32 cellular contexts compared by ENCODE assay signal in the genomic region with DNA sequence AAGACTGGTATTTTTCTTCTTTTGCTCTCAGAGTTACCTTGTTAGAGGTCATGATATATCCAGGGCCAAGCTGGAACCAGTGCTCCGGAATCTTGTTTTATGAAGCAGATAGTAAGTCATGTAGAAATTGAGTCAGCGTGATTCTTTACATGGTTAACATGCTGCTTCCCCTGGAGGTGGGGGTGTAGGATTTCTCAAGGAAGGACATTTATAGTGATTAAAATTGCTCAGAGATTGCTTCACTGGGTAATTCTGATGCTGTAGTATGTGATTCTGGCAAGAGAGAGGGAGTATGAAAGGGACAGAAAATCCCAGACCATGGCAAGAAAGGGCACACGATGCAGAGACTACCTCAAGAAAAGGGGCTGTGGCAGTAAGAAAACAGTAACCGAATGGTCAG. TPM values are rescaled to one million over a fixed set of nuclear protein-coding genes. Genes with fewer than 3 reads are reported as not detected.
"Had no signal": no experiment of that assay in that cellular context is flagged by ENCODE, and none has a peak within 500 bp of the region (broad histone marks: within the 10 kb centered on the region; RNA-seq: fewer than 3 reads in every experiment).

No MANE protein-coding gene starts in this region.

- H3K4me2 ChIP-seq: smooth muscle cell had no signal

- ATAC-seq: left colon; left lung; lower lobe of right lung; mucosa of descending colon; natural killer cell; right cardiac atrium; sciatic nerve; stimulated activated memory B cell treated with anti-CD40 and anti-IgM and Interleukin-4, amounts not matched to agents 10 μg/mL and 1 μg/mL and 100 μg/mL, for 72 hours; stimulated activated naive CD8-positive, alpha-beta T cell treated with anti-CD3 and anti-CD28 coated beads, Interleukin-15, amount 100 ng/mL, for 72 hours had no signal

- H3K9me3 ChIP-seq: left lung, mucosa of descending colon, ovary, tibial nerve, uterus had no signal

- H3K4me1 ChIP-seq: left lung, lower lobe of right lung, tibial nerve, uterus had no signal

- H3K36me3 ChIP-seq: left lung, lower lobe of right lung, ovary, tibial nerve, uterus had no signal

- H3K4me3 ChIP-seq: left lung, lower lobe of right lung, mucosa of descending colon, ovary, smooth muscle cell, tibial nerve, uterus had no signal

- H3K27ac ChIP-seq: left lung, lower lobe of right lung, ovary, tibial nerve, uterus had no signal

- H3K27me3 ChIP-seq: left lung, ovary, tibial nerve, uterus had no signal

- DNase-seq: hypothalamus; immature natural killer cell; kidney; left colon; left lung; lower lobe of right lung; mammary epithelial cell; mesendoderm; midbrain; mucosa of descending colon; naive B cell; natural killer cell; ovary; retina; right cardiac atrium; stimulated activated CD4-positive, alpha-beta T cell treated with anti-CD3 and anti-CD28 coated beads, Interleukin-1b, Interleukin-23, amount 100 ng/mL, for 48 hours; stimulated activated CD4-positive, alpha-beta T cell treated with anti-CD3 and anti-CD28 coated beads, Interleukin-2, amount 100 ng/mL, for 48 hours; stimulated activated CD4-positive, alpha-beta T cell treated with anti-CD3 and anti-CD28 coated beads, Interleukin-4, amount 100 ng/mL, for 4 hours; stimulated activated CD8-positive, alpha-beta memory T cell treated with anti-CD3 and anti-CD28 coated beads, Interleukin-4, amount 100 ng/mL, for 48 hours; stimulated activated naive CD4-positive, alpha-beta T cell treated with Interleukin-2 at 50 U/mL for 16 hours; stimulated activated naive CD8-positive, alpha-beta T cell treated with anti-CD3 and anti-CD28 coated beads, Interleukin-15, amount 100 ng/mL, for 72 hours; substantia nigra; uterus had no signal

RNA-seq across cellular contexts. Expression of gene MYL1, which starts 8.0 kb away (rescaled TPM):
- total RNA-seq: kidney, left colon, left lung, liver, lower lobe of right lung, mammary epithelial cell, natural killer cell, omental fat pad, progenitor cell of endocrine pancreas, sciatic nerve, smooth muscle cell, temporal lobe, tibial nerve had no signal
- polyA plus RNA-seq: immature natural killer cell, liver, mammary epithelial cell, neural cell, ovary, smooth muscle cell had no signal
